8 cellular contexts compared by ENCODE assay signal in the genomic region with DNA sequence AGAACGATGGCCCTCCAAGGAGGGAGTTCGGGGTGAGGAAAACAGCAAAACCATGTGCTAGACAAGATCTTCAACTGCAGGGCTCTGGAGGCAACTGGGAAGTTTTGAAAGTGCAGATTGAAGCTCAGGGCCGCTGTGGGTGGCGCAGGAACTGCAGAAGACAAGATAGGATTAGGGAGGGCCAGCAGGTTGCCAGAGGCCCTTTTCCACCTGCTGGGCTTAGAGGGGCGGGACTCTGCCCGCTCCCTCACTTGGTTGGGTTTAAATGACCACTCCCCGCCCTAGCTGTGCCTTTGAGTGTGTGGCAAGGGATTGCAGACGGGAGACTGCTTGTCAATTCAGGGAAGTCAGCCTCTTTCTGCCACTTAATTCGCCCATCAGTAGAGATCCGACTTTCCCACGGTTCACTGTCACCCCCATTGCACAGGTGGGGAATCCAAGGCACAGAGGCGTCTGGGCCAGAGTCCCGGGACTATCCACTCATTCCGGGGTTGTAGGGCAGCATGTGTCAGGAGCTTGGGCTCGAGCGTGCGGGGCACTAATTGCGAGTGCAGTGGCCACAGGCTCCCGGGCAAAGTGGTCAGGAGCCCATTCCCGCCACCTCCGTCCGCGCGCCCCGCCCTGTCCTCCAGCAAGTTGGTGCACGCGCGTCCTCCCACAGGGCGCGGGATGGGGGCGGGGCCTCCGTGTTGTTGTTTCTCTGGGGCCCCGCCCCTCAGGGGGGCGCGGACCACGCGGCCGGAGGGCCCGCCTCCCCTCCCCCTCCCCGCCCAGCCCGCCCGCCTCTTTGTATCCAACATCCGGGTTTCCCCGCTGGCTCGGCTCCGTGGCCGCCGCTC. TPM values are rescaled to one million over a fixed set of nuclear protein-coding genes. Genes with fewer than 3 reads are reported as not detected.
DNase-seq lines count a peak whose midpoint lies in the region; ATAC-seq and TF ChIP-seq lines count a peak whose summit lies in the region.

A gene (plus strand): TSS at position 816 of the 839 bp plus-strand sequence. CDS start 433 bp downstream, outside the sequence.

- TF ChIP-seq CTCF in hepatocyte (IDR thresholded peaks at IDR 0.05; ENCODE audit: poor library complexity) (no peak), vagina (IDR thresholded peaks at IDR 0.05) (no peak)

- H3K4me1 ChIP-seq in hepatocyte (ENCODE audit: insufficient read depth) (peaks cover 25% of the 10 kb centered on the region), vagina (peaks cover 39% of the 10 kb centered on the region)

- peak within 1 kb of the TSS; percentile 86 for H2AFZ ChIP-seq in hepatocyte

- whole genome bisulfite sequencing in hepatocyte (ENCODE audit: low lambda C conversion rate, missing lambda C conversion rate), result 8% methylated on average over 25 of the region's 48 CpGs

- H3K79me2 ChIP-seq in hepatocyte, result peaks cover 35% of the 10 kb centered on the region

- no peak for TF ChIP-seq POLR2A in vagina (IDR thresholded peaks at IDR 0.05)

- no peaks in the 10 kb centered on the region for H3K9me2 ChIP-seq in hepatocyte (replicated peaks; ENCODE audit: insufficient read depth)

- ATAC-seq in HG02623 (IDR thresholded peaks at IDR 0.05; ENCODE audit: unreplicated experiment), result peak; percentile 41

- H3K9me3 ChIP-seq in hepatocyte (ENCODE audit: low read depth) (no peaks in the 10 kb centered on the region), vagina (no peaks in the 10 kb centered on the region)

- H3K27me3 ChIP-seq in hepatocyte (no peaks in the 10 kb centered on the region), vagina (no peaks in the 10 kb centered on the region)

- H3K36me3 ChIP-seq in hepatocyte (replicated peaks; ENCODE audit: insufficient read depth, low read depth) (no peaks in the 10 kb centered on the region), vagina (no peaks in the 10 kb centered on the region)

- DNase-seq in EL (peak; percentile 79), NCI-H146 (lab: John Stamatoyannopoulos, UW) (peak; percentile 86), T-helper 9 cell (peak; percentile 54), astrocyte of the hippocampus (ENCODE audit: low read depth, low spot score) (peak; percentile 89), hepatocyte (ENCODE audit: low spot score) (peak; percentile 96), renal cortical epithelial cell (ENCODE audit: low read depth) (peak; percentile 28), vagina (ENCODE audit: extremely low spot score in 2 of 2) (no peak)

- intact Hi-C loops in vagina (cut with DNase I), result loop anchor here (10.0 kb wide), 1 partner anchor 318 kb away; a partner anchor contains a TSS

- peak within 1 kb of the TSS; percentile 55 for H3K4me3 ChIP-seq in hepatocyte
- peak within 1 kb of the TSS; percentile 80 to 92 for H3K4me3 ChIP-seq in vagina

- peak within 1 kb of the TSS; percentile 99 for H3K4me2 ChIP-seq in hepatocyte

- H4K20me1 ChIP-seq in hepatocyte (ENCODE audit: insufficient read depth, poor library complexity, severe bottlenecking), result peaks cover 21% of the 10 kb centered on the region

- H3K27ac ChIP-seq in hepatocyte (peak within 1 kb of the TSS; percentile 93), vagina (peak within 1 kb of the TSS; percentile 86)

RNA-seq across cellular contexts. Expression of the gene that starts here (rescaled TPM):
- total RNA-seq in hepatocyte (13.1 and 15.4 TPM in 2 replicates), renal cortical epithelial cell (3.5 and 11.8 TPM in 2 replicates), vagina (3.7 TPM)
- polyA plus RNA-seq in hepatocyte, result 9.0 and 10.0 TPM in 2 replicates

Comparison
In these comparisons a context has a peak if more than half of its experiments do, and no peak if none do; other contexts are left out.
1. DNase-seq: peak in EL (single experiment), NCI-H146 (single experiment), T-helper 9 cell (single experiment), astrocyte of the hippocampus (single experiment), hepatocyte (single experiment) and renal cortical epithelial cell (single experiment); none in vagina (0 of 2).